12 cellular contexts compared by ENCODE assay signal in the genomic region with DNA sequence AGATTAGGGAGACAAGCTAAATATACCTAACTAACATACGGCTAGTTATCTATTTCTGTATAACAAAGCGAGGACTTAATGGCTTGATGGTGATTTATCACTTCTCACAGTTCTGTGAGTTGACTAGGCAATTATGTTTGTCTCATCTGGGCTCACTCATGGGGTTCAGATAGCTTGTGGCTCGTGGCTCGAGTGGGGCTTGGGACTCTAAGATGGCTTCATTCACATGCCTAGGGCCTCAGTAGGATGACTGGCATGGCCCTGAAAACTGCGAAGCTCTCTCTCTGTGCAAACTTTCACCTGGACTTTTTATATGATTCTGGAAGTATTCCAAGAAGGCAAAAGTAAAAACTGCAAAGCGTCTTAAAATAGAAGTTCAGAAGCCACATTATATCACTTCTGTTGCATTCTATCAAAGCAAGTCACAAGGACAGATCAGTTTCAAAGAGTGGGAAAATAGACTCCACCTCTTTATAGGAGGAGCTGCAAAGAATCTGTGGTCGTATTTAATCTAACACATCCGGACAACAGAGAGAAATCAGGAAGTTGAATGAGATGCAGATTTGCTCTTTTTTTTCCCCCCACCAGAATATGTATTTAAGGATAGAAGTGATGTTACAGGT.
A peak's percentile ranks its signal among the peaks of the same experiment; 100 is the strongest.
DNase-seq lines count a peak whose midpoint lies in the region; ATAC-seq and TF ChIP-seq lines count a peak whose summit lies in the region.
"Had no signal": no experiment of that assay in that cellular context is flagged by ENCODE, and none has a peak within 500 bp of the region (broad histone marks: within the 10 kb centered on the region; RNA-seq: fewer than 3 reads in every experiment).

No MANE protein-coding gene starts in this region.

- H3K36me3 ChIP-seq in CD8-positive, alpha-beta T cell (ENCODE audit: insufficient read depth, low read length), result no peaks in the 10 kb centered on the region
- H3K36me3 ChIP-seq in IMR-90 (ENCODE audit: control insufficient read depth, insufficient read depth, low read length) (no peaks in the 10 kb centered on the region), mesenchymal stem cell (ENCODE audit: control insufficient read depth in 1 of 2, insufficient read depth in 2 of 2, low read depth in 1 of 2, low read length in 2 of 2) (no peaks in the 10 kb centered on the region), testis (ENCODE audit: low read depth, missing control alignments) (no peaks in the 10 kb centered on the region)
- H3K36me3 ChIP-seq: pancreas had no signal

- peaks cover 69% of the 10 kb centered on the region for H3K4me1 ChIP-seq in CD8-positive, alpha-beta T cell (ENCODE audit: insufficient read depth, low read length)
- peaks cover 3% of the 10 kb centered on the region; the same call in 1 of the 2 replicates for H3K4me1 ChIP-seq in IMR-90 (ENCODE audit: control insufficient read depth, insufficient read depth, low read length)
- peaks cover 2% of the 10 kb centered on the region for H3K4me1 ChIP-seq in mesenchymal stem cell (ENCODE audit: control insufficient read depth, insufficient read depth, low read depth, low read length)
- H3K4me1 ChIP-seq in testis, result peaks cover 15% of the 10 kb centered on the region

- H2BK120ac ChIP-seq in IMR-90 (ENCODE audit: low read depth, low read length) (peak overlapping the region; percentile 14), mesenchymal stem cell (ENCODE audit: low read depth, low read length) (no peak overlapping the region)

- H3K4ac ChIP-seq in IMR-90 (ENCODE audit: low read depth, low read length) (no peak overlapping the region), mesenchymal stem cell (ENCODE audit: low read depth in 1 of 2, low read length in 2 of 2) (no peak overlapping the region)

- no peak overlapping the region for H2BK20ac ChIP-seq in IMR-90 (ENCODE audit: low read depth, low read length)

- no peak overlapping the region for H3K9ac ChIP-seq in IMR-90 (ENCODE audit: low read depth, low read length)
- no peak overlapping the region for H3K9ac ChIP-seq in mesenchymal stem cell (ENCODE audit: low read length)

- H2AK5ac ChIP-seq in IMR-90 (ENCODE audit: low read depth, low read length) (peak overlapping the region; percentile 56; the same call in 1 of the 2 replicates), mesenchymal stem cell (ENCODE audit: low read length, severe bottlenecking) (peak overlapping the region; percentile 77)

- no CpG with 5 or more reads among the region's 8 CpGs for WGBS in IMR-90 (ENCODE audit: extremely low coverage in 2 of 2, insufficient read length in 1 of 2), 2 experiments
- 75% methylated on average over 6 of the region's 8 CpGs for WGBS in mesenchymal stem cell
- 54 to 60% methylated on average over 8 of the region's 8 CpGs for WGBS in testis, 2 donors

- POLR2A ChIA-PET in CD8-positive, alpha-beta T cell (lab: Charles Lee), result interaction anchor here (0.5 to 3.5 kb wide), 10 partner anchors 12 to 374 kb away, joined by 3 to 15 read pairs (median 4); no protein-coding TSS in a partner anchor
- POLR2A ChIA-PET in IMR-90 (lab: Charles Lee; ENCODE audit: unreplicated experiment), result no interaction called here
- POLR2A ChIA-PET in activated CD4-positive, alpha-beta memory T cell treated with anti-CD3 and anti-CD28 coated beads, Interleukin-2, amount 10 ng/mL, durations not matched to agents 7 days and 5 days (lab: Charles Lee), result interaction anchor here (0.7 to 7.3 kb wide), 18 partner anchors 10 to 349 kb away, joined by 3 to 119 read pairs (median 6); no protein-coding TSS in a partner anchor

- H3K9me3 ChIP-seq in CD8-positive, alpha-beta T cell (ENCODE audit: low read length), result no peaks in the 10 kb centered on the region
- H3K9me3 ChIP-seq in IMR-90 (ENCODE audit: control insufficient read depth, insufficient read depth, low read length), result no peaks in the 10 kb centered on the region
- H3K9me3 ChIP-seq in mesenchymal stem cell (ENCODE audit: control insufficient read depth, low read length), result no peaks in the 10 kb centered on the region
- no peaks in the 10 kb centered on the region for H3K9me3 ChIP-seq in testis
- H3K9me3 ChIP-seq: pancreas had no signal

- H2BK5ac ChIP-seq in IMR-90 (ENCODE audit: low read depth, low read length, poor library complexity, severe bottlenecking), result no peak overlapping the region
- H2BK5ac ChIP-seq in mesenchymal stem cell (ENCODE audit: low read depth, low read length, poor library complexity, severe bottlenecking), result no peak overlapping the region

- in situ Hi-C loops in IMR-90 (cut with MboI; ENCODE audit: low sequenced_read_pairs), result loop anchor here (10.0 kb wide), 3 partner anchors 220 to 490 kb away; a partner anchor contains a TSS

- no peak overlapping the region for H3K23ac ChIP-seq in IMR-90 (ENCODE audit: low read depth, low read length)
- no peak overlapping the region for H3K23ac ChIP-seq in mesenchymal stem cell (ENCODE audit: low read length in 2 of 2)

- no peak overlapping the region for H2AFZ ChIP-seq in IMR-90 (replicated peaks; ENCODE audit: low read length, poor library complexity)
- no peak overlapping the region for H2AFZ ChIP-seq in mesenchymal stem cell (ENCODE audit: low read depth, low read length)

- H3K79me1 ChIP-seq in IMR-90 (ENCODE audit: low read depth in 1 of 2, low read length in 2 of 2) (peaks cover 3 to 6% of the 10 kb centered on the region in 2 experiments; a peak in 1 of 4 replicates), mesenchymal stem cell (replicated peaks; ENCODE audit: low read length, poor library complexity, severe bottlenecking) (peaks cover 15% of the 10 kb centered on the region)

- H4K8ac ChIP-seq in IMR-90 (ENCODE audit: low read depth in 2 of 2, low read length in 2 of 2) (no peak overlapping the region; a peak in 1 of 4 replicates), mesenchymal stem cell (ENCODE audit: low read length) (no peak overlapping the region)

- H2BK12ac ChIP-seq in mesenchymal stem cell (ENCODE audit: low read length in 2 of 2), result no peak overlapping the region

- dilution Hi-C loops in IMR-90 (cut with HindIII; ENCODE audit: low sequenced_read_pairs, unreplicated experiment), result no loop called here

- no TSS peak for BruUV-seq in IMR-90 (replicated peaks; lab: Mats Ljungman, UMichigan)

- H3K4me3 Mint-ChIP-seq in CD8-positive, alpha-beta T cell, result peak overlapping the region; percentile 68
- peak overlapping the region; percentile 3 for H3K4me3 Mint-ChIP-seq in activated CD4-positive, alpha-beta memory T cell treated with anti-CD3 and anti-CD28 coated beads, Interleukin-2, amount 10 ng/mL, durations not matched to agents 7 days and 5 days

- H4K20me1 ChIP-seq in IMR-90 (ENCODE audit: insufficient read depth, low read length), result no peaks in the 10 kb centered on the region

- H3K18ac ChIP-seq in IMR-90 (ENCODE audit: low read depth, low read length) (peak overlapping the region; percentile 67; the same call in 1 of the 2 replicates), mesenchymal stem cell (ENCODE audit: low read depth in 1 of 2, low read length in 2 of 2) (peak overlapping the region in 1 of 2 experiments; percentile 40)

- H2AK9ac ChIP-seq in IMR-90 (replicated peaks; ENCODE audit: low read depth, low read length, poor library complexity), result no peak overlapping the region

- TF ChIP-seq POLR2A in IMR-90 (IDR thresholded peaks at IDR 0.05; ENCODE audit: low read depth, low read length) (no peak), testis (IDR thresholded peaks at IDR 0.05) (no peak)

- TF ChIP-seq CTCF in CD8-positive, alpha-beta T cell (IDR thresholded peaks at IDR 0.05), result no peak
- TF ChIP-seq CTCF in IMR-90 (conservative IDR thresholded peaks at IDR 0.05; ENCODE audit: low read depth, low read length) (no peak), testis (IDR thresholded peaks at IDR 0.05) (no peak)

- H4K91ac ChIP-seq in IMR-90 (ENCODE audit: insufficient read depth, low read depth, low read length) (no peak overlapping the region), mesenchymal stem cell (ENCODE audit: low read length) (no peak overlapping the region)

- H3K27ac Mint-ChIP-seq in CD8-positive, alpha-beta T cell, result peak overlapping the region; percentile 95
- H3K27ac Mint-ChIP-seq in activated CD4-positive, alpha-beta memory T cell treated with anti-CD3 and anti-CD28 coated beads, Interleukin-2, amount 10 ng/mL, durations not matched to agents 7 days and 5 days, result peak overlapping the region; percentile 79

- H3K36me3 Mint-ChIP-seq in CD8-positive, alpha-beta T cell, result peaks cover 4% of the 10 kb centered on the region
- H3K36me3 Mint-ChIP-seq in activated CD4-positive, alpha-beta memory T cell treated with anti-CD3 and anti-CD28 coated beads, Interleukin-2, amount 10 ng/mL, durations not matched to agents 7 days and 5 days (ENCODE audit: low read depth), result peaks cover 3% of the 10 kb centered on the region

- TF ChIP-seq RAD21 in IMR-90 (IDR thresholded peaks at IDR 0.05; ENCODE audit: low read length), result no peak

- no peak for DNase-seq in CD8-positive, alpha-beta T cell
- DNase-seq in IMR-90 (no peak), mesenchymal stem cell (no peak), testis (no peak), DMS79 treated with DMSO at 0.1 percent for 48 hours (lab: John Stamatoyannopoulos, UW) (no peak), HPDE6-E6E7 (ENCODE audit: extremely low spot score) (no peak)
- no peak for DNase-seq in activated CD4-positive, alpha-beta memory T cell treated with anti-CD3 and anti-CD28 coated beads, Interleukin-2, amount 10 ng/mL, durations not matched to agents 7 days and 5 days
- DNase-seq: activated CD4-positive, alpha-beta T cell treated with anti-CD3 and anti-CD28 coated beads for 48 hours; pancreas; stimulated activated CD4-positive, alpha-beta T cell treated with anti-CD3 and anti-CD28 coated beads, Interleukin-2, amount 100 ng/mL, for 48 hours; substantia nigra had no signal

- H3K4me1 Mint-ChIP-seq in CD8-positive, alpha-beta T cell (ENCODE audit: low read depth), result peaks cover 95% of the 10 kb centered on the region
- H3K4me1 Mint-ChIP-seq in activated CD4-positive, alpha-beta memory T cell treated with anti-CD3 and anti-CD28 coated beads, Interleukin-2, amount 10 ng/mL, durations not matched to agents 7 days and 5 days, result peaks cover 92% of the 10 kb centered on the region

- H3K56ac ChIP-seq in IMR-90 (ENCODE audit: extremely low read depth, insufficient read depth, low read length), result no peak overlapping the region

- H4K5ac ChIP-seq in IMR-90 (ENCODE audit: low read depth, low read length), result 0 out of 2 replicates have a peak overlapping the region, but pooled peaks have one; percentile 35

- no peaks in the 10 kb centered on the region for H3K27me3 ChIP-seq in CD8-positive, alpha-beta T cell (ENCODE audit: insufficient read depth, low read length)
- H3K27me3 ChIP-seq in IMR-90 (ENCODE audit: control insufficient read depth, insufficient read depth, low read length) (no peaks in the 10 kb centered on the region), mesenchymal stem cell (ENCODE audit: control insufficient read depth in 1 of 2, insufficient read depth in 1 of 2, low read length in 2 of 2) (no peaks in the 10 kb centered on the region), testis (no peaks in the 10 kb centered on the region)
- H3K27me3 ChIP-seq: pancreas had no signal

- peak overlapping the region; percentile 4 for H3K27ac ChIP-seq in CD8-positive, alpha-beta T cell (ENCODE audit: low read depth, low read length)
- no peak overlapping the region for H3K27ac ChIP-seq in IMR-90 (ENCODE audit: insufficient read depth, low read length)
- no peak overlapping the region for H3K27ac ChIP-seq in mesenchymal stem cell (ENCODE audit: low read length, poor library complexity, severe bottlenecking)
- no peak overlapping the region for H3K27ac ChIP-seq in testis

- H3K9me3 Mint-ChIP-seq in CD8-positive, alpha-beta T cell, result no peaks in the 10 kb centered on the region
- no peaks in the 10 kb centered on the region for H3K9me3 Mint-ChIP-seq in activated CD4-positive, alpha-beta memory T cell treated with anti-CD3 and anti-CD28 coated beads, Interleukin-2, amount 10 ng/mL, durations not matched to agents 7 days and 5 days

- H3K27me3 Mint-ChIP-seq in CD8-positive, alpha-beta T cell (ENCODE audit: low read depth), result no peaks in the 10 kb centered on the region
- H3K27me3 Mint-ChIP-seq in activated CD4-positive, alpha-beta memory T cell treated with anti-CD3 and anti-CD28 coated beads, Interleukin-2, amount 10 ng/mL, durations not matched to agents 7 days and 5 days, result no peaks in the 10 kb centered on the region

- intact Hi-C loops in CD8-positive, alpha-beta T cell (cut with DNase I, micrococcal nuclease), result loop anchor here (1.0 to 5.0 kb wide), 8 partner anchors 42 to 827 kb away; a partner anchor contains a TSS
- intact Hi-C loops in IMR-90 (cut with micrococcal nuclease) (loop anchor here (5.0 to 10.0 kb wide), 5 partner anchors 212 to 1200 kb away; a partner anchor contains a TSS), testis (cut with DNase I; ENCODE audit: low total_unique reads) (loop anchor here (10.0 kb wide), 1 partner anchor 490 kb away; a partner anchor contains a TSS)

- H3K4me3 ChIP-seq in CD8-positive, alpha-beta T cell (ENCODE audit: low read depth, low read length), result no peak overlapping the region
- H3K4me3 ChIP-seq in IMR-90 (ENCODE audit: insufficient read depth, low read depth, low read length), result no peak overlapping the region
- no peak overlapping the region for H3K4me3 ChIP-seq in mesenchymal stem cell (ENCODE audit: insufficient read depth in 1 of 2, low read depth in 1 of 2, low read length in 2 of 2)
- H3K4me3 ChIP-seq in testis, result no peak overlapping the region
- H3K4me3 ChIP-seq: pancreas had no signal

- H3K4me2 ChIP-seq in IMR-90 (ENCODE audit: low read depth, low read length) (no peak overlapping the region), mesenchymal stem cell (ENCODE audit: low read length, poor library complexity, severe bottlenecking) (no peak overlapping the region)

- peak; percentile 86 for ATAC-seq in CD8-positive, alpha-beta T cell
- ATAC-seq in IMR-90 (ENCODE audit: low read depth) (no peak), HG02588 (IDR thresholded peaks at IDR 0.05; ENCODE audit: unreplicated experiment) (no peak)

- H3K9me1 ChIP-seq in IMR-90 (ENCODE audit: insufficient read depth, low read length), result no peaks in the 10 kb centered on the region

- H3K14ac ChIP-seq in IMR-90 (replicated peaks; ENCODE audit: low read depth, low read length) (no peak overlapping the region; the same call in 1 of the 2 replicates), mesenchymal stem cell (ENCODE audit: low read length in 2 of 2) (no peak overlapping the region)

- CTCF ChIA-PET in CD8-positive, alpha-beta T cell (lab: Charles Lee), result interaction anchor here (0.6 to 7.0 kb wide), 16 partner anchors 9 to 367 kb away, joined by 3 to 43 read pairs (median 4); no protein-coding TSS in a partner anchor
- CTCF ChIA-PET in IMR-90 (lab: Yijun Ruan, JAX), result interaction anchor here (1.2 kb wide), 1 partner anchor 12 kb away, joined by 6 read pairs; no protein-coding TSS in a partner anchor
- CTCF ChIA-PET in activated CD4-positive, alpha-beta memory T cell treated with anti-CD3 and anti-CD28 coated beads, Interleukin-2, amount 10 ng/mL, durations not matched to agents 7 days and 5 days (lab: Charles Lee), result interaction anchor here (0.7 to 7.3 kb wide), 21 partner anchors 9 to 365 kb away, joined by 3 to 70 read pairs (median 4); no protein-coding TSS in a partner anchor

- H2BK15ac ChIP-seq in IMR-90 (ENCODE audit: low read depth, low read length) (peak overlapping the region; percentile 59; the same call in 1 of the 3 replicates), mesenchymal stem cell (ENCODE audit: low read depth, poor library complexity, severe bottlenecking) (no peak overlapping the region)
